Comparison of ENCODE assay signal across 31 cellular contexts in the genomic region with DNA sequence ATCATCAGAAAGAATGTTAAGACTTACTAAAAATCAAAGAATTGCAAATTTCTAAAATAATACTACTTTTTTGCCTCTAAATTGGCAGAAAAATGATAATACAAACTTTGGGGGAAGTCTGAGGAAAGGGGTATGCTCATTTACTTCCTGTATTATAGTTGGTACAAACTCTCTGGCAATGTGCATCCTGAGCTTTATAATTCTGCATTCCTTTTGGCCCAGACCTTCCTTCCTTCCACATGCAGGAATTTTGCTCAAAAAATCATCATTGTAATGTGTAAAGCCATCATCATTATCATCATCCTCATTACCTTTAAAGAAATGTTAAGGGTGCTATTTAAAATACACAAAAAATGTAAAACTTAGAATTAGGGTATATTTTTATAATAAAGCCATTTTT.
"Had no signal": no experiment of that assay in that cellular context is flagged by ENCODE, and none has a peak within 500 bp of the region (broad histone marks: within the 10 kb centered on the region; RNA-seq: fewer than 3 reads in every experiment).

No MANE protein-coding gene starts in this region.

- FAIRE-seq: keratinocyte, urothelium cell line had no signal

- H3K36me3 ChIP-seq: lower lobe of right lung, neural progenitor cell, neutrophil, stomach, suprapubic skin, thoracic aorta, tibial artery, upper lobe of right lung had no signal

- H3K27me3 Mint-ChIP-seq: naive B cell; stimulated activated naive B cell treated with anti-CD40 and anti-IgM and Interleukin-4, amounts not matched to agents 10 μg/mL and 1 μg/mL and 100 μg/mL, for 72 hours had no signal

- H3K4me3 Mint-ChIP-seq: mesothelial cell of epicardium; naive B cell; natural killer cell; nephron progenitor cell; neural progenitor cell; stimulated activated naive B cell treated with anti-CD40 and anti-IgM and Interleukin-4, amounts not matched to agents 10 μg/mL and 1 μg/mL and 100 μg/mL, for 72 hours had no signal

- DNase-seq: hippocampal formation; kidney glomerular epithelial cell; left cardiac atrium; lower lobe of right lung; mesendoderm; naive B cell; natural killer cell; nephron progenitor cell; occipital lobe; psoas muscle; right cardiac atrium; stimulated activated CD4-positive, alpha-beta T cell treated with anti-CD3 and anti-CD28 coated beads, Interleukin-12 subunit alpha, Interleukin-12 subunit beta, amount 100 ng/mL, for 4 hours; stimulated activated CD4-positive, alpha-beta T cell treated with anti-CD3 and anti-CD28 coated beads, Interleukin-15, amount 100 ng/mL, for 24 hours; stimulated activated CD4-positive, alpha-beta T cell treated with anti-CD3 and anti-CD28 coated beads, Interleukin-2, amount 100 ng/mL, for 24 hours; stimulated activated CD4-positive, alpha-beta T cell treated with anti-CD3 and anti-CD28 coated beads, Interleukin-4, amount 100 ng/mL, for 1 hour; stimulated activated naive B cell treated with anti-CD40 and anti-IgM and Interleukin-4, amounts not matched to agents 10 μg/mL and 1 μg/mL and 100 μg/mL, for 72 hours; stimulated activated naive CD8-positive, alpha-beta T cell treated with anti-CD3 and anti-CD28 coated beads, Interleukin-15, Interleukin-2, amounts not matched to agents 100 U/mL and 50 U/mL, for 24 hours; stomach; tibial artery; trophoblast cell; upper lobe of right lung had no signal

- H3K4me3 ChIP-seq: lower lobe of right lung, neural progenitor cell, psoas muscle, skin epidermis, stomach, suprapubic skin, thoracic aorta, tibial artery, upper lobe of right lung had no signal

- H3K9ac ChIP-seq: neural progenitor cell, parathyroid adenoma had no signal

- ATAC-seq: left cardiac atrium; left lobe of liver; lower lobe of right lung; natural killer cell; right cardiac atrium; stimulated activated naive B cell treated with anti-CD40 and anti-IgM and Interleukin-4, amounts not matched to agents 10 μg/mL and 1 μg/mL and 100 μg/mL, for 72 hours; stimulated activated naive CD8-positive, alpha-beta T cell treated with anti-CD3 and anti-CD28 coated beads, Interleukin-15, Interleukin-2, amounts not matched to agents 100 U/mL and 50 U/mL, for 24 hours; upper lobe of right lung had no signal

- H2AFZ ChIP-seq: neural progenitor cell, parathyroid adenoma had no signal

- H3K27ac ChIP-seq: lower lobe of right lung, neural progenitor cell, neutrophil, parathyroid adenoma, psoas muscle, skin epidermis, stomach, suprapubic skin, thoracic aorta, tibial artery, upper lobe of right lung had no signal

- H3K4me1 ChIP-seq: lower lobe of right lung, neural progenitor cell, parathyroid adenoma, stomach, suprapubic skin, tibial artery, upper lobe of right lung had no signal

- H3K9me3 Mint-ChIP-seq: natural killer cell, nephron progenitor cell, neural progenitor cell had no signal

- H3K9me3 ChIP-seq: lower lobe of right lung, neutrophil, psoas muscle, stomach, suprapubic skin, thoracic aorta, tibial artery, upper lobe of right lung had no signal

- H3K27me3 ChIP-seq: neural progenitor cell, neutrophil, stomach, suprapubic skin, tibial artery, upper lobe of right lung had no signal

- H3K27ac Mint-ChIP-seq: mesothelial cell of epicardium; natural killer cell; nephron progenitor cell; neural progenitor cell; stimulated activated naive B cell treated with anti-CD40 and anti-IgM and Interleukin-4, amounts not matched to agents 10 μg/mL and 1 μg/mL and 100 μg/mL, for 72 hours had no signal

- H3K4me2 ChIP-seq: neural progenitor cell had no signal

- H3K4me1 Mint-ChIP-seq: mesothelial cell of epicardium; naive B cell; natural killer cell; nephron progenitor cell; neural progenitor cell; stimulated activated naive B cell treated with anti-CD40 and anti-IgM and Interleukin-4, amounts not matched to agents 10 μg/mL and 1 μg/mL and 100 μg/mL, for 72 hours had no signal

- H3K79me2 ChIP-seq: parathyroid adenoma had no signal

- H3K36me3 Mint-ChIP-seq: mesothelial cell of epicardium, natural killer cell, neural progenitor cell had no signal
